In the genomic region with DNA sequence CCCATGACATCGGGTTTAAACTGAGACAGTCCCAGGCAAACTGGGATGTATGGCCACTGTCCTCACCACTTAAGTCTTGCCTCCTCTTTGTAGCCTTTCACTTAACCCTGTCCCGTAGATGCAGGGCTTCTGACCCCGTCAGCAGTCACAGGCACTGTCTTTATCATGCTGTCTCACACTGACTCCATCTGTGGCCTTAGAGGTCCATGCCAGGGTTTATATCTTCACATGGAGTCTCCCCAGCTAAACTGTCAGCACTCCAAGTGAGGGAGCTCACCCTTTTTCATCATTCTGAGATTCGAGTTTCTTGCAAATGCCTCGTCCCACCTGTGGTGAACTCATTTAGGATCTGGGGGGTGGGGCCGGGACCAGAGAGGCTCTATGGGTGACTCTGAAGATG, we compare ENCODE assay signal across 26 cellular contexts. TPM values are rescaled to one million over a fixed set of nuclear protein-coding genes. Genes with fewer than 3 reads are reported as not detected.
"Had no signal": no experiment of that assay in that cellular context is flagged by ENCODE, and none has a peak within 500 bp of the region (broad histone marks: within the 10 kb centered on the region; RNA-seq: fewer than 3 reads in every experiment).

No MANE protein-coding gene starts in this region.

- H3K9me3 ChIP-seq: breast epithelium, heart left ventricle, spleen, thoracic aorta, upper lobe of left lung had no signal

- H3K4me1 ChIP-seq: breast epithelium had no signal

- H3K27ac ChIP-seq: breast epithelium, thoracic aorta had no signal

- H3K27me3 ChIP-seq: breast epithelium, spleen, upper lobe of left lung had no signal

- ATAC-seq: left colon, T-cell had no signal

- H3K36me3 ChIP-seq: breast epithelium, heart left ventricle, spleen, thoracic aorta, upper lobe of left lung had no signal

- FAIRE-seq: endometrium, keratinocyte, TTC549 had no signal

- H3K4me3 ChIP-seq: heart left ventricle, spleen, thoracic aorta had no signal

- DNase-seq: activated naive CD4-positive, alpha-beta T cell treated with Interleukin-2 at 50 U/mL for 16 hours; activated naive CD8-positive, alpha-beta T cell treated with anti-CD3 and anti-CD28 coated beads for 36 hours; activated T-cell treated with anti-CD3 and anti-CD28 coated beads, Interleukin-2, amount 50 U/mL, for 48 hours; cerebellar nuclear complex; cortex of kidney; left colon; retina; spleen; stimulated activated CD4-positive, alpha-beta T cell treated with anti-CD3 and anti-CD28 coated beads, Interleukin-4, amount 100 ng/mL, for 1 hour; stimulated activated naive CD4-positive, alpha-beta T cell treated with Interleukin-2 at 50 U/mL for 16 hours; T-cell; upper lobe of left lung had no signal

RNA-seq across cellular contexts. Expression of a gene that starts 2.8 kb away (rescaled TPM):
- total RNA-seq: activated CD8-positive, alpha-beta memory T cell treated with anti-CD3 and anti-CD28 coated beads for 36 hours; activated naive CD8-positive, alpha-beta T cell treated with anti-CD3 and anti-CD28 coated beads for 36 hours; breast epithelium; epithelial cell of proximal tubule; fibroblast of villous mesenchyme; heart left ventricle; left colon; mononuclear cell; omental fat pad; posterior vena cava; spleen; T-cell; thoracic aorta had no signal
- polyA plus RNA-seq: heart left ventricle, keratinocyte, neural cell had no signal

RNA-seq across cellular contexts. Expression of a gene that starts 2.9 kb away (rescaled TPM):
- total RNA-seq: activated CD8-positive, alpha-beta memory T cell treated with anti-CD3 and anti-CD28 coated beads for 36 hours; activated naive CD8-positive, alpha-beta T cell treated with anti-CD3 and anti-CD28 coated beads for 36 hours; epithelial cell of proximal tubule; fibroblast of villous mesenchyme; mononuclear cell; myocyte; T-cell had no signal
- polyA plus RNA-seq: keratinocyte, neural cell had no signal
